8 cellular contexts compared by ENCODE assay signal in the genomic region with DNA sequence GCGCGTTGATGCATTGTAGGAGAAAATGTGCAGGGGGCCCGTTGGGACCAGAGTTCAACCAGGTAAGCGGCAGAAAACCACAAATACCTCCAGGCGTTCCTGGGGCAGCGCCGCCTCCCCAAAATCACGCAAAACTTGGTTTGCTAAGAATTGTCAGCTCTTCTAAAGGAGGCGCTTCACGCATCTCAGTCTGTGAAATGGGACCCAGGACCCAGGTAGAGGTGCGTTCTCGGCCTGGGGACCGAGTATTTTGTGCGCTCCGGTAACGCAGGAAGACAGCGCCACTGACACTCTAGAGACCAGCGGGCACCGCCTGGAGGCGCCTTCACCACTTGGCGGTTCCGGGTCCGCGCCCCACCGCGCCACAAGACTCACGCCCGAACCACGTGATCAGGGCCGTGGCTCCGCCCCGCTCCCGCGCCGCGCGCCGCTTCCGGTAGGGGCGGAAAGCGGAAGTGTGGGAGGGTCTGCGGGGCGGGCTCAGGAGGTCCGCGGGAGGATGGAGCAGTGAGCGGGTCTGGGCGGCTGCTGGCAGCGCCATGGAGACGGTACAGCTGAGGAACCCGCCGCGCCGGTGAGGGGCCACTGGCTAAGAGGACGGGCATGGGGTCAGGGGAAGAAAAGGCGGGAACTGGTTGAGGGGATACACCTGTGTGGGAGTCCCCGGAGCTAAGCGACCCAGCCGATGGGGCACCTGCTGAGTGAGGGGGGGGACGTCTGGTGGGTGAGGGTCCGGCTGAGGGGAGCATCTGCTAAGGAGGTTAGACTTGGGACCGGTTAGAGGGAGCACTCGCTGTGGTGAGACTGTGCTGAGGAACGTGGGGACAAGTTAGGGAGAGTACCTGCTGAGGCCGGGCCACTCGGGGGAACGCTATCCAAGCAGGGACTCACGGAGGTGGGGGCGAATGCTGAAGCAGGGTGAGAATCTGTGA. TPM values are rescaled to one million over a fixed set of nuclear protein-coding genes. Genes with fewer than 3 reads are reported as not detected.
DNase-seq lines count a peak whose midpoint lies in the region; ATAC-seq and TF ChIP-seq lines count a peak whose summit lies in the region.

A gene (plus strand): TSS at position 483 of the 932 bp plus-strand sequence. CDS start 57 bp downstream, at position 540.

- H3K4me1 Mint-ChIP-seq in activated T-cell treated with anti-CD3 and anti-CD28 coated beads, Interleukin-2, amount 50 U/mL, for 4 hours (ENCODE audit: low read depth) = peaks cover 58% of the 10 kb centered on the region

- H3K4me1 ChIP-seq in muscle layer of duodenum (ENCODE audit: control insufficient read depth in 1 of 2, insufficient read depth in 2 of 2, low read length in 2 of 2) = peaks cover 0 to 13% of the 10 kb centered on the region in 2 donors

- peak; percentile 55 for ATAC-seq in GM21717 (IDR thresholded peaks at IDR 0.05; ENCODE audit: unreplicated experiment)
- ATAC-seq in activated T-cell treated with anti-CD3 and anti-CD28 coated beads, Interleukin-2, amount 50 U/mL, for 4 hours = peak; percentile 75 to 81
- peak; percentile 93 for ATAC-seq in esophagus mucosa

- DNase-seq in DMS53 treated with DMSO at 0.1 percent for 48 hours (lab: John Stamatoyannopoulos, UW; ENCODE audit: unreplicated experiment) = peak; percentile 93
- DNase-seq in KG1 (lab: John Stamatoyannopoulos, UW) = peak; percentile 96
- peak; percentile 95 for DNase-seq in activated T-cell treated with anti-CD3 and anti-CD28 coated beads, Interleukin-2, amount 50 U/mL, for 4 hours
- peak; percentile 89 to 90 for DNase-seq in stimulated activated CD8-positive, alpha-beta memory T cell treated with anti-CD3 and anti-CD28 coated beads, Interleukin-7, amount 100 ng/mL, for 48 hours (ENCODE audit: extremely low read depth in 1 of 2, low read depth in 1 of 2)

- peak within 1 kb of the TSS; percentile 83 to 94 for H3K4me3 ChIP-seq in muscle layer of duodenum (ENCODE audit: low read depth in 1 of 2, low read length in 2 of 2)

- H3K36me3 ChIP-seq in muscle layer of duodenum (ENCODE audit: control insufficient read depth in 1 of 2, insufficient read depth in 2 of 2, low read length in 2 of 2) = no peaks in the 10 kb centered on the region

- H3K36me3 Mint-ChIP-seq in activated T-cell treated with anti-CD3 and anti-CD28 coated beads, Interleukin-2, amount 50 U/mL, for 4 hours (ENCODE audit: insufficient read depth) = peaks cover 10% of the 10 kb centered on the region

- H3K9me3 Mint-ChIP-seq in activated T-cell treated with anti-CD3 and anti-CD28 coated beads, Interleukin-2, amount 50 U/mL, for 4 hours = no peaks in the 10 kb centered on the region

- H3K4me3 Mint-ChIP-seq in activated T-cell treated with anti-CD3 and anti-CD28 coated beads, Interleukin-2, amount 50 U/mL, for 4 hours = peak within 1 kb of the TSS; percentile 87

- no peaks in the 10 kb centered on the region for H3K27me3 ChIP-seq in muscle layer of duodenum (ENCODE audit: low read depth, low read length)

- H3K27me3 Mint-ChIP-seq in activated T-cell treated with anti-CD3 and anti-CD28 coated beads, Interleukin-2, amount 50 U/mL, for 4 hours (ENCODE audit: low read depth) = no peaks in the 10 kb centered on the region

- H3K9me3 ChIP-seq in muscle layer of duodenum (ENCODE audit: control insufficient read depth in 1 of 2, low read length in 2 of 2) = no peaks in the 10 kb centered on the region

- peak within 1 kb of the TSS; percentile 90 for H3K27ac ChIP-seq in muscle layer of duodenum (ENCODE audit: low read length)

TF ChIP-seq in PFSK-1, 5 proteins besides CTCF, POLR2A, EP300 and RAD21:
- TF ChIP-seq FOXP2 (optimal IDR thresholded peaks at IDR 0.05; ENCODE audit: borderline replicate concordance, extremely low read depth, extremely low read length, insufficient read depth) = peak; percentile 96
- TF ChIP-seq POLR2AphosphoS5 (IDR thresholded peaks at IDR 0.05; ENCODE audit: low read depth, low read length) = peak; percentile 81
- TF ChIP-seq SIN3A (IDR thresholded peaks at IDR 0.05; ENCODE audit: borderline replicate concordance, insufficient read depth, low read length) = peak; percentile 55; the same call in 1 of the 2 replicates
- peak; percentile 80; the same call in 1 of the 2 replicates for TF ChIP-seq TAF1 (IDR thresholded peaks at IDR 0.05; ENCODE audit: borderline replicate concordance, insufficient read depth, low read length)
- TF ChIP-seq, protein P1, sequence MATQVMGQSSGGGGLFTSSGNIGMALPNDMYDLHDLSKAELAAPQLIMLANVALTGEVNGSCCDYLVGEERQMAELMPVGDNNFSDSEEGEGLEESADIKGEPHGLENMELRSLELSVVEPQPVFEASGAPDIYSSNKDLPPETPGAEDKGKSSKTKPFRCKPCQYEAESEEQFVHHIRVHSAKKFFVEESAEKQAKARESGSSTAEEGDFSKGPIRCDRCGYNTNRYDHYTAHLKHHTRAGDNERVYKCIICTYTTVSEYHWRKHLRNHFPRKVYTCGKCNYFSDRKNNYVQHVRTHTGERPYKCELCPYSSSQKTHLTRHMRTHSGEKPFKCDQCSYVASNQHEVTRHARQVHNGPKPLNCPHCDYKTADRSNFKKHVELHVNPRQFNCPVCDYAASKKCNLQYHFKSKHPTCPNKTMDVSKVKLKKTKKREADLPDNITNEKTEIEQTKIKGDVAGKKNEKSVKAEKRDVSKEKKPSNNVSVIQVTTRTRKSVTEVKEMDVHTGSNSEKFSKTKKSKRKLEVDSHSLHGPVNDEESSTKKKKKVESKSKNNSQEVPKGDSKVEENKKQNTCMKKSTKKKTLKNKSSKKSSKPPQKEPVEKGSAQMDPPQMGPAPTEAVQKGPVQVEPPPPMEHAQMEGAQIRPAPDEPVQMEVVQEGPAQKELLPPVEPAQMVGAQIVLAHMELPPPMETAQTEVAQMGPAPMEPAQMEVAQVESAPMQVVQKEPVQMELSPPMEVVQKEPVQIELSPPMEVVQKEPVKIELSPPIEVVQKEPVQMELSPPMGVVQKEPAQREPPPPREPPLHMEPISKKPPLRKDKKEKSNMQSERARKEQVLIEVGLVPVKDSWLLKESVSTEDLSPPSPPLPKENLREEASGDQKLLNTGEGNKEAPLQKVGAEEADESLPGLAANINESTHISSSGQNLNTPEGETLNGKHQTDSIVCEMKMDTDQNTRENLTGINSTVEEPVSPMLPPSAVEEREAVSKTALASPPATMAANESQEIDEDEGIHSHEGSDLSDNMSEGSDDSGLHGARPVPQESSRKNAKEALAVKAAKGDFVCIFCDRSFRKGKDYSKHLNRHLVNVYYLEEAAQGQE (IDR thresholded peaks at IDR 0.05; ENCODE audit: insufficient read depth in 1 of 2, low read depth in 2 of 2, low read length in 2 of 2) = no peak

RNA-seq across cellular contexts. Expression of the gene that starts here (rescaled TPM):
- polyA plus RNA-seq in PFSK-1 (2012; ENCODE audit: insufficient read length, low read depth) = 4.8 TPM
- 100 to 1,000 TPM; 134 to 157 (median 149) TPM for total RNA-seq in activated T-cell treated with anti-CD3 and anti-CD28 coated beads, Interleukin-2, amount 50 U/mL, for 4 hours
- 15.8 TPM for total RNA-seq in esophagus mucosa

Comparison
In these comparisons a context has a peak if more than half of its experiments do, and no peak if none do; other contexts are left out.
1. Peak in every context shown above with its lines: DNase-seq, ATAC-seq, H3K4me3 ChIP-seq and H3K27ac ChIP-seq.